In genomic region chr1:200919386-200919785, GRCh38 we compare ENCODE assay signal across 25 cellular contexts. TPM values are rescaled to one million over a fixed set of nuclear protein-coding genes. Genes with fewer than 3 reads are reported as not detected.
A peak's percentile ranks its signal among the peaks of the same experiment; 100 is the strongest.
DNase-seq lines count a peak whose midpoint lies in the region; ATAC-seq, FAIRE-seq and TF ChIP-seq lines count a peak whose summit lies in the region.
"Had no signal": no experiment of that assay in that cellular context is flagged by ENCODE, and none has a peak within 500 bp of the region (broad histone marks: within the 10 kb centered on the region; RNA-seq: fewer than 3 reads in every experiment).

No MANE protein-coding gene starts in this region.

- WGBS in small intestine, 3 donors, result 38 to 80% (median 55%) methylated on average over 2 of the region's 2 CpGs

- no peaks in the 10 kb centered on the region for H3K9me3 Mint-ChIP-seq in chondrocyte (ENCODE audit: low read depth)
- H3K9me3 Mint-ChIP-seq: CD4-positive, CD25-positive, alpha-beta regulatory T cell; CD8-positive, alpha-beta memory T cell had no signal

- no peaks in the 10 kb centered on the region for H3K36me3 ChIP-seq in small intestine (ENCODE audit: control insufficient read depth in 2 of 2, insufficient read depth in 2 of 2, low read length in 2 of 2)
- H3K36me3 ChIP-seq: BE2C, HAP-1 had no signal

- H3K4me3 Mint-ChIP-seq in chondrocyte (ENCODE audit: unreplicated experiment), result no peak overlapping the region
- H3K4me3 Mint-ChIP-seq: CD4-positive, CD25-positive, alpha-beta regulatory T cell; CD8-positive, alpha-beta memory T cell had no signal

- H3K27ac Mint-ChIP-seq in chondrocyte (ENCODE audit: unreplicated experiment), result no peak overlapping the region
- H3K27ac Mint-ChIP-seq: CD4-positive, CD25-positive, alpha-beta regulatory T cell had no signal

- H3K4me1 Mint-ChIP-seq in chondrocyte (ENCODE audit: low read depth), result peaks cover 25% of the 10 kb centered on the region
- H3K4me1 Mint-ChIP-seq: CD8-positive, alpha-beta memory T cell had no signal

- no peaks in the 10 kb centered on the region for H3K4me1 ChIP-seq in small intestine (ENCODE audit: control insufficient read depth in 2 of 2, insufficient read depth in 1 of 2, low read depth in 1 of 2, low read length in 1 of 2)
- H3K4me1 ChIP-seq: BE2C, HAP-1 had no signal

- FAIRE-seq in small intestine (lab: Jason Lieb, UNC), result no peak
- FAIRE-seq: GM12878, GM19239 had no signal

- TF ChIP-seq CTCF in chondrocyte (IDR thresholded peaks at IDR 0.05), result no peak

- no peaks in the 10 kb centered on the region for H3K9me3 ChIP-seq in small intestine (ENCODE audit: control insufficient read depth, low read depth)
- H3K9me3 ChIP-seq: BE2C, HAP-1 had no signal

- no peaks in the 10 kb centered on the region for H3K27me3 Mint-ChIP-seq in chondrocyte (ENCODE audit: low read depth)

- H3K36me3 Mint-ChIP-seq in chondrocyte (ENCODE audit: low read depth), result no peaks in the 10 kb centered on the region
- H3K36me3 Mint-ChIP-seq: CD4-positive, CD25-positive, alpha-beta regulatory T cell; CD8-positive, alpha-beta memory T cell had no signal

- no peak for ATAC-seq in HG02571 (IDR thresholded peaks at IDR 0.05; ENCODE audit: unreplicated experiment)
- ATAC-seq: GM12878 had no signal

- peak; percentile 2 for DNase-seq in AG20443 (ENCODE audit: low spot score)
- DNase-seq in chondrocyte (ENCODE audit: low spot score), result peak; percentile 47
- peak; percentile 53 for DNase-seq in mesenteric fat pad (ENCODE audit: low spot score)
- DNase-seq in small intestine, result peak; percentile 41
- no peak for DNase-seq in stimulated activated CD8-positive, alpha-beta memory T cell treated with anti-CD3 and anti-CD28 coated beads, Interleukin-4, amount 100 ng/mL, for 48 hours
- DNase-seq in nucleus accumbens (lab: John Stamatoyannopoulos, UW), result no peak
- DNase-seq: BE2C; C1 segment of cervical spinal cord; CD4-positive, CD25-positive, alpha-beta regulatory T cell; CD8-positive, alpha-beta memory T cell; COR-L47; DMS 273 treated with DMSO at 0.1 percent for 48 hours; DMS53; DND-41; EL; GM23248 had no signal

- H3K27ac ChIP-seq in small intestine (ENCODE audit: low read depth in 1 of 2, low read length in 1 of 2), result no peak overlapping the region
- H3K27ac ChIP-seq: GM23248, HL-60 had no signal

- no peaks in the 10 kb centered on the region for H3K27me3 ChIP-seq in small intestine (ENCODE audit: control insufficient read depth in 2 of 2, insufficient read depth in 2 of 2, low read length in 2 of 2)

- H3K4me3 ChIP-seq in small intestine (ENCODE audit: low read depth in 1 of 2, low read length in 2 of 2), result no peak overlapping the region
- H3K4me3 ChIP-seq: GM12878, GM23248, HAP-1 had no signal

RNA-seq across cellular contexts. Expression of gene INAVA, which starts 24.7 kb away (rescaled TPM):
- total RNA-seq in chondrocyte, result 3.8 to 6.8 TPM (median 5.0 TPM) in 3 replicates
- 0.16 TPM for total RNA-seq in mesenteric fat pad
- 100 to 1,000 TPM in 2 of 3 donors, 10 to 100 TPM in 1; 58.7 to 192 (median 165) TPM for polyA plus RNA-seq in small intestine
- total RNA-seq: CD4-positive, CD25-positive, alpha-beta regulatory T cell; GM23248; HT1080 had no signal
- polyA plus RNA-seq: GM23248 had no signal

RNA-seq across cellular contexts. Expression of gene GPR25, which starts 46.6 kb away (rescaled TPM):
- total RNA-seq in chondrocyte (not detected in 3 replicates), mesenteric fat pad (not detected)
- polyA plus RNA-seq in small intestine, result under 1 TPM in 1 of 3 donors, not detected in 2; 0.07 TPM
- total RNA-seq: A172, G401, GM12878, GM23248, H4, HT1080 had no signal
- polyA plus RNA-seq: GM12878, GM23248 had no signal

Comparison
In these comparisons a context has a peak if more than half of its experiments do, and no peak if none do; other contexts are left out.
1. DNase-seq: peak in AG20443 (single experiment), chondrocyte (single experiment), mesenteric fat pad (single experiment) and small intestine (single experiment); none in stimulated activated CD8-positive, alpha-beta memory T cell treated with anti-CD3 and anti-CD28 coated beads, Interleukin-4, amount 100 ng/mL, for 48 hours (single experiment) and nucleus accumbens (0 of 56).